ENCODE assay signal across 9 cellular contexts in the genomic region with DNA sequence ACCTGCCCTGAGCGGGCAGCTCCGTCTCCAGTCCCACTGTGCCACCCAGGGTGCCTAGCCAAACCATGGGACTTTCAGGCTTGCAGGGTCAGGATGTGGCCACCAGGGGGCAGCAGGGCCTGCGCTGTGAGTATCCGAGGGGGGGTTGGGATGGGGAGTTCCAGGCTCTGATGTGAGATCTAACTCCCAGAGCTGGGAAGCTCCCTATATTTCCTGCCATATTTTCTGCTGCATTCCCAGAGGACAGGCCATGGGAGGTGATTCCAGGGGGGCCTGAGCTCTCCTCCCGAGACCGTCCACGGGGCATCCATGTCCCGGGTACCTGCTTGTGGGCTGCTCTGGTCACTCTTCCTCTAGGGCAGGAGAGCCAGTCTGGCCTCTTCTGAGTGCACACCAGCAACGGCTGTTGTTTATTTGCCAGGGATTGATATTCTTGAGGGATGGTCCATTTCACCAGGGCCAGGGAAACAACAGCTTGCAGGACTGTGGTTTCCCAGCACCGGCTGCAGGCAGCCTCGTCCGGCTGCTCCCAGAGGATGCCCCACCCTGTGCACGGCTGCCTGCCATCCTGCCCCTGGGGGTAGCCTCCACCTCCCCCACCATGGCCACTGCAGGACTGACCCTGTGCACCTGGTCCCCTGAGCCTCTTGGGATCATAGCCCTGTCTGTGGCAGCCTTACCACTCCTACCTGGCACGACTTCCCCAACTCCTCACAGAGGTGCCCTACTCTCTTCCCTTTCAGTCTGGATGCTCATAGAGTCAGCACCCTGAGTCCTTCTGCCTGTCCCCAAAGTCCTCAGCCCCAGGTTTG. TPM values are rescaled to one million over a fixed set of nuclear protein-coding genes. Genes with fewer than 3 reads are reported as not detected.
A peak's percentile ranks its signal among the peaks of the same experiment; 100 is the strongest.
DNase-seq lines count a peak whose midpoint lies in the region; ATAC-seq, FAIRE-seq and TF ChIP-seq lines count a peak whose summit lies in the region.
"Had no signal": no experiment of that assay in that cellular context is flagged by ENCODE, and none has a peak within 500 bp of the region (broad histone marks: within the 10 kb centered on the region; RNA-seq: fewer than 3 reads in every experiment).

No MANE protein-coding gene starts in this region.

- H3K14ac ChIP-seq in IMR-90 (replicated peaks; ENCODE audit: low read depth, low read length): no peak overlapping the region

- H3K36me3 ChIP-seq in IMR-90 (ENCODE audit: control insufficient read depth, insufficient read depth, low read length) (no peaks in the 10 kb centered on the region), prostate gland (no peaks in the 10 kb centered on the region)

- peak; percentile 91 for TF ChIP-seq CTCF in D721Med (IDR thresholded peaks at IDR 0.05; ENCODE audit: insufficient read depth, missing control alignments)
- peak; percentile 69 for TF ChIP-seq CTCF in IMR-90 (conservative IDR thresholded peaks at IDR 0.05; ENCODE audit: low read depth, low read length)
- peak; percentile 86 to 92 (median 87) for TF ChIP-seq CTCF in prostate gland (IDR thresholded peaks at IDR 0.05)

- dilution Hi-C loops in IMR-90 (cut with HindIII; ENCODE audit: low sequenced_read_pairs, unreplicated experiment): no loop called here

- no peaks in the 10 kb centered on the region for H3K79me1 ChIP-seq in IMR-90 (ENCODE audit: low read depth in 1 of 2, low read length in 2 of 2)

- peak; percentile 89 for DNase-seq in D721Med (ENCODE audit: insufficient read length, low spot score)
- peak; percentile 35 for DNase-seq in IMR-90
- DNase-seq in SKM-1 treated with dmso at 0.1 percent for 144 hours (lab: John Stamatoyannopoulos, UW; ENCODE audit: unreplicated experiment): peak; percentile 53
- DNase-seq in activated naive CD8-positive, alpha-beta T cell treated with anti-CD3 and anti-CD28 coated beads for 36 hours: peak; percentile 64
- peak; percentile 84 for DNase-seq in Right ventricle myocardium superior
- DNase-seq in prostate gland (ENCODE audit: low spot score): peak; percentile 54
- DNase-seq in ureter (ENCODE audit: low spot score): peak; percentile 74

- H3K9me3 Mint-ChIP-seq in activated naive CD8-positive, alpha-beta T cell treated with anti-CD3 and anti-CD28 coated beads for 36 hours: no peaks in the 10 kb centered on the region

- H3K27ac Mint-ChIP-seq in activated naive CD8-positive, alpha-beta T cell treated with anti-CD3 and anti-CD28 coated beads for 36 hours: no peak overlapping the region

- H3K27me3 Mint-ChIP-seq in activated naive CD8-positive, alpha-beta T cell treated with anti-CD3 and anti-CD28 coated beads for 36 hours: no peaks in the 10 kb centered on the region

- H3K4me3 ChIP-seq in IMR-90 (ENCODE audit: insufficient read depth, low read depth, low read length) (no peak overlapping the region), prostate gland (no peak overlapping the region)

- no TSS peak for BruUV-seq in IMR-90 (replicated peaks; lab: Mats Ljungman, UMichigan)

- no peaks in the 10 kb centered on the region for H3K9me1 ChIP-seq in IMR-90 (ENCODE audit: insufficient read depth, low read length)

- H3K27ac ChIP-seq in IMR-90 (ENCODE audit: insufficient read depth, low read length): no peak overlapping the region
- no peak overlapping the region for H3K27ac ChIP-seq in prostate gland

- no peak overlapping the region for H2BK5ac ChIP-seq in IMR-90 (ENCODE audit: low read depth, low read length, poor library complexity, severe bottlenecking)

- H4K91ac ChIP-seq in IMR-90 (ENCODE audit: insufficient read depth, low read depth, low read length): no peak overlapping the region

- no peak overlapping the region for H3K4ac ChIP-seq in IMR-90 (ENCODE audit: low read depth, low read length)

- no peak overlapping the region for H3K9ac ChIP-seq in IMR-90 (ENCODE audit: low read depth, low read length)

- H2AFZ ChIP-seq in IMR-90 (replicated peaks; ENCODE audit: low read length, poor library complexity): peak overlapping the region; percentile 32

- 69% methylated on average over 4 of the region's 14 CpGs; no CpG with 5 or more reads in 1 of the 2 experiments for WGBS in IMR-90 (ENCODE audit: extremely low coverage in 2 of 2, insufficient read length in 1 of 2), 2 experiments
- WGBS in prostate gland: 33% methylated on average over 12 of the region's 14 CpGs

- H3K4me3 Mint-ChIP-seq in activated naive CD8-positive, alpha-beta T cell treated with anti-CD3 and anti-CD28 coated beads for 36 hours: no peak overlapping the region

- H2BK120ac ChIP-seq in IMR-90 (ENCODE audit: low read depth, low read length): no peak overlapping the region

- intact Hi-C loops in IMR-90 (cut with micrococcal nuclease): no loop called here
- intact Hi-C loops in Right ventricle myocardium superior (cut with DNase I): loop anchor here (5.0 kb wide), 1 partner anchor 124 kb away; no protein-coding TSS in a partner anchor
- intact Hi-C loops in prostate gland (cut with DNase I): loop anchor here (5.0 kb wide), 1 partner anchor 156 kb away; the partner anchor contains the start of gene TTYH2

- no peak overlapping the region for H2BK20ac ChIP-seq in IMR-90 (ENCODE audit: low read depth, low read length)

- no peaks in the 10 kb centered on the region for H3K36me3 Mint-ChIP-seq in activated naive CD8-positive, alpha-beta T cell treated with anti-CD3 and anti-CD28 coated beads for 36 hours

- POLR2A ChIA-PET in IMR-90 (lab: Charles Lee; ENCODE audit: unreplicated experiment): no interaction called here

- H3K4me1 ChIP-seq in IMR-90 (ENCODE audit: control insufficient read depth, insufficient read depth, low read length): no peaks in the 10 kb centered on the region
- H3K4me1 ChIP-seq in prostate gland (replicated peaks): no peaks in the 10 kb centered on the region

- H3K9me3 ChIP-seq in IMR-90 (ENCODE audit: control insufficient read depth, insufficient read depth, low read length): no peaks in the 10 kb centered on the region
- H3K9me3 ChIP-seq in prostate gland: no peaks in the 10 kb centered on the region

- in situ Hi-C loops in IMR-90 (cut with MboI; ENCODE audit: low sequenced_read_pairs): no loop called here

- H3K27me3 ChIP-seq in IMR-90 (ENCODE audit: control insufficient read depth, insufficient read depth, low read length) (no peaks in the 10 kb centered on the region), prostate gland (replicated peaks; ENCODE audit: insufficient read depth) (no peaks in the 10 kb centered on the region)

- H4K8ac ChIP-seq in IMR-90 (ENCODE audit: low read depth in 2 of 2, low read length in 2 of 2): no peak overlapping the region

- no peak for TF ChIP-seq POLR2A in IMR-90 (IDR thresholded peaks at IDR 0.05; ENCODE audit: low read depth, low read length)
- TF ChIP-seq POLR2A in prostate gland (IDR thresholded peaks at IDR 0.05): no peak

- peak; percentile 65 for TF ChIP-seq RAD21 in IMR-90 (IDR thresholded peaks at IDR 0.05; ENCODE audit: low read length)

- peaks cover 11% of the 10 kb centered on the region for H3K4me1 Mint-ChIP-seq in activated naive CD8-positive, alpha-beta T cell treated with anti-CD3 and anti-CD28 coated beads for 36 hours

- peak; percentile 94 for ATAC-seq in IMR-90 (ENCODE audit: low read depth)
- ATAC-seq in Right ventricle myocardium superior (ENCODE audit: poor library complexity): peak; percentile 85
- ATAC-seq in GM21447 (IDR thresholded peaks at IDR 0.05; ENCODE audit: unreplicated experiment): no peak

- H4K20me1 ChIP-seq in IMR-90 (ENCODE audit: insufficient read depth, low read length): no peaks in the 10 kb centered on the region

- no peak overlapping the region for H3K4me2 ChIP-seq in IMR-90 (ENCODE audit: low read depth, low read length)

- no peak overlapping the region for H3K18ac ChIP-seq in IMR-90 (ENCODE audit: low read depth, low read length)

- no peak overlapping the region for H3K56ac ChIP-seq in IMR-90 (ENCODE audit: extremely low read depth, insufficient read depth, low read length)

- no peak overlapping the region for H2AK9ac ChIP-seq in IMR-90 (replicated peaks; ENCODE audit: low read depth, low read length, poor library complexity)

- no peak overlapping the region for H3K23ac ChIP-seq in IMR-90 (ENCODE audit: low read depth, low read length)

- H2AK5ac ChIP-seq in IMR-90 (ENCODE audit: low read depth, low read length): no peak overlapping the region

- CTCF ChIA-PET in IMR-90 (lab: Yijun Ruan, JAX): interaction anchor here (0.6 to 1.8 kb wide), 2 partner anchors 9 to 11 kb away, joined by 3 to 7 read pairs; no protein-coding TSS in a partner anchor

- no peak overlapping the region for H2BK15ac ChIP-seq in IMR-90 (ENCODE audit: low read depth, low read length)

- FAIRE-seq in D721Med (lab: Jason Lieb, UNC): no peak

- no peak overlapping the region for H4K5ac ChIP-seq in IMR-90 (ENCODE audit: low read depth, low read length)

TF ChIP-seq in IMR-90, 13 proteins besides CTCF, POLR2A, EP300 and RAD21:
- TF ChIP-seq MAZ (IDR thresholded peaks at IDR 0.05; ENCODE audit: borderline replicate concordance, low read depth, low read length) (peak; percentile 68), RFX5 (IDR thresholded peaks at IDR 0.05; ENCODE audit: low read depth, low read length) (no peak), SMC3 (IDR thresholded peaks at IDR 0.05; ENCODE audit: low read depth, low read length) (peak; percentile 64)

RNA-seq across cellular contexts. Expression of gene GPR142, which starts 1.2 kb away (rescaled TPM):
- not detected in 2 replicates for total RNA-seq in IMR-90 (2012; rRNA removed)
- polyA plus RNA-seq in IMR-90 (2012; rRNA removed): not detected in 2 replicates
- not detected in 2 replicates for polyA plus RNA-seq in IMR-90 (2012; cell fraction: cytosol; rRNA removed)
- not detected in 2 replicates for polyA plus RNA-seq in IMR-90 (2012; cell fraction: nucleus; rRNA removed; ENCODE audit: low replicate concordance)
- total RNA-seq in activated naive CD8-positive, alpha-beta T cell treated with anti-CD3 and anti-CD28 coated beads for 36 hours: not detected
- total RNA-seq in Right ventricle myocardium superior: not detected
- 1 to 10 TPM in 1 of 2 donors, not detected in 1; 3.6 TPM for total RNA-seq in prostate gland
- total RNA-seq in ureter: 0.52 TPM
- total RNA-seq: T-helper 2 cell treated with Interferon-gamma antibody and Interleukin-4, amounts not matched to agents 100 ng/mL and 5 ng/mL, for 36 hours had no signal

RNA-seq across cellular contexts. Expression of gene BTBD17, which starts 6.9 kb away (rescaled TPM):
- total RNA-seq in IMR-90 (2012; rRNA removed) (not detected in 2 replicates), Right ventricle myocardium superior (not detected), prostate gland (not detected), ureter (not detected)
- not detected in 2 replicates for polyA plus RNA-seq in IMR-90 (2012; rRNA removed)
- polyA plus RNA-seq in IMR-90 (2012; cell fraction: cytosol; rRNA removed): not detected in 2 replicates
- not detected in 2 replicates for polyA plus RNA-seq in IMR-90 (2012; cell fraction: nucleus; rRNA removed; ENCODE audit: low replicate concordance)
- not detected for total RNA-seq in activated naive CD8-positive, alpha-beta T cell treated with anti-CD3 and anti-CD28 coated beads for 36 hours
- total RNA-seq: T-helper 2 cell treated with Interferon-gamma antibody and Interleukin-4, amounts not matched to agents 100 ng/mL and 5 ng/mL, for 36 hours had no signal

RNA-seq across cellular contexts. Expression of gene KIF19, which starts 42.5 kb away (rescaled TPM):
- not detected in 2 replicates for total RNA-seq in IMR-90 (2012; rRNA removed)
- not detected in 2 replicates for polyA plus RNA-seq in IMR-90 (2012; rRNA removed)
- polyA plus RNA-seq in IMR-90 (2012; cell fraction: cytosol; rRNA removed): not detected in 2 replicates
- polyA plus RNA-seq in IMR-90 (2012; cell fraction: nucleus; rRNA removed; ENCODE audit: low replicate concordance): not detected in 2 replicates
- total RNA-seq in activated naive CD8-positive, alpha-beta T cell treated with anti-CD3 and anti-CD28 coated beads for 36 hours: under 1 TPM in 1 of 2 experiments, not detected in 1; 0.08 TPM
- 0.22 TPM for total RNA-seq in Right ventricle myocardium superior
- under 1 TPM; 0.36 to 0.62 TPM for total RNA-seq in prostate gland
- total RNA-seq in ureter: 1.8 TPM

Comparison
In these comparisons a context has a peak if more than half of its experiments do, and no peak if none do; other contexts are left out.
1. DNase-seq: peak in every context shown above with its lines; median percentile 89 in D721Med; 84 in Right ventricle myocardium superior; 74 in ureter; 64 in activated naive CD8-positive, alpha-beta T cell treated with anti-CD3 and anti-CD28 coated beads for 36 hours; 54 in prostate gland; 53 in SKM-1 treated with dmso at 0.1 percent for 144 hours; 35 in IMR-90.